ENCODE assay signal across 9 cellular contexts in genomic region chr16:29663020-29663828, GRCh38. TPM values are rescaled to one million over a fixed set of nuclear protein-coding genes. Genes with fewer than 3 reads are reported as not detected.
DNase-seq lines count a peak whose midpoint lies in the region; ATAC-seq, FAIRE-seq and TF ChIP-seq lines count a peak whose summit lies in the region.
"Had no signal": no experiment of that assay in that cellular context is flagged by ENCODE, and none has a peak within 500 bp of the region (broad histone marks: within the 10 kb centered on the region; RNA-seq: fewer than 3 reads in every experiment).

Gene SPN, plus strand, starts transcription at chr16:29663247. Its CDS starts 482 bp downstream, at chr16:29663729.

- intact Hi-C loops in K562 (cut with micrococcal nuclease): loop anchor here (2.0 to 5.0 kb wide), 2 partner anchors 18 to 34 kb away; no protein-coding TSS in a partner anchor

- WGBS in K562 (ENCODE audit: insufficient coverage, low coverage, missing lambda C conversion rate): 0% methylated on average over 17 of the region's 19 CpGs

- TF ChIP-seq EP300 in K562 (IDR thresholded peaks at IDR 0.05; ENCODE audit: low read length): peak; percentile 98

- peak within 1 kb of the TSS; percentile 49 for H2AFZ ChIP-seq in K562 (ENCODE audit: low read depth, low read length)

- FAIRE-seq in K562 (lab: Jason Lieb, UNC): peak; percentile 85

- H3K36me3 ChIP-seq in K562 (ENCODE audit: control insufficient read depth, insufficient read depth, low read length): peaks cover 44% of the 10 kb centered on the region

- peak within 1 kb of the TSS; percentile 60 for H3K4me3 ChIP-seq in K562

- ATAC-seq in K562 (peak; percentile 73), GM18858 (IDR thresholded peaks at IDR 0.05; ENCODE audit: unreplicated experiment) (no peak), HG02798 (IDR thresholded peaks at IDR 0.05; ENCODE audit: poor library complexity, unreplicated experiment) (no peak)

- H3K27me3 ChIP-seq in K562 (ENCODE audit: control insufficient read depth in 2 of 2, insufficient read depth in 2 of 2, low read length in 2 of 2): no peaks in the 10 kb centered on the region

- peak; percentile 82 for DNase-seq in GM20000 (ENCODE audit: low spot score)
- peak; percentile 70 for DNase-seq in SKM-1 (lab: John Stamatoyannopoulos, UW; ENCODE audit: unreplicated experiment)
- DNase-seq in K562 (ENCODE audit: extremely low read depth in 1 of 4, low spot score in 3 of 4): peak; percentile 87 to 93 (median 91)
- DNase-seq in stimulated activated CD8-positive, alpha-beta memory T cell treated with anti-CD3 and anti-CD28 coated beads, Interleukin-12 subunit alpha, Interleukin-12 subunit beta, amount 100 ng/mL, for 4 hours (ENCODE audit: low read depth): peak; percentile 21
- no peak for DNase-seq in NCI-H1436 (lab: John Stamatoyannopoulos, UW)
- no peak for DNase-seq in putamen (ENCODE audit: low spot score)
- DNase-seq: amygdala had no signal

- no peaks in the 10 kb centered on the region for H3K9me3 ChIP-seq in K562 (replicated peaks; ENCODE audit: control insufficient read depth, insufficient read depth, low read depth, low read length)

- TF ChIP-seq CTCF in GM20000 (IDR thresholded peaks at IDR 0.05; ENCODE audit: extremely low read depth, missing control alignments) (no peak), K562 (IDR thresholded peaks at IDR 0.05 in 2 of 3, conservative IDR thresholded peaks at IDR 0.05 in 1 of 3; ENCODE audit: insufficient read depth in 2 of 3, low read depth in 1 of 3, low read length in 3 of 3) (no peak)

- CTCF ChIA-PET in K562 (lab: Yijun Ruan, JAX; ENCODE audit: low intra/inter-chr PET ratio): interaction anchor here (0.6 kb wide), 1 partner anchor 263 kb away, joined by 4 read pairs; the partner anchor contains the start of gene KCTD13

- POLR2A ChIA-PET in K562 (lab: Yijun Ruan, JAX): interaction anchor here (0.5 to 2.6 kb wide), 10 partner anchors 8 to 145 kb away, joined by 3 to 12 read pairs (median 3); partner anchors contain the start of gene QPRT

- TF ChIP-seq POLR2A in K562 (conservative IDR thresholded peaks at IDR 0.05): peak; percentile 91

- in situ Hi-C loops in K562 (cut with MboI): no loop called here

- peak in 1 of 2 experiments; percentile 28; a peak in 1 of 4 replicates for TF ChIP-seq RAD21 in K562 (CRISPR knock-in tag; conservative IDR thresholded peaks at IDR 0.05 in 1 of 2, IDR thresholded peaks at IDR 0.05 in 1 of 2)

- H3K4me2 ChIP-seq in K562 (ENCODE audit: insufficient read depth, low read length): peak within 1 kb of the TSS; percentile 92

- TSS peak; percentile 58 for BruUV-seq in K562 (replicated peaks; lab: Mats Ljungman, UMichigan)

- H4K20me1 ChIP-seq in K562 (replicated peaks; ENCODE audit: control insufficient read depth, insufficient read depth, low read length): 0 out of 2 replicates have a peak, but pooled peaks cover 3% of the 10 kb centered on the region

- H3K9ac ChIP-seq in K562 (ENCODE audit: insufficient read depth in 1 of 2, low read depth in 2 of 2, low read length in 2 of 2): peak within 1 kb of the TSS; percentile 77 to 94

- H3K27ac ChIP-seq in K562 (ENCODE audit: extremely low read depth, low read depth, low read length): peak within 1 kb of the TSS; percentile 93

- H3K4me1 ChIP-seq in K562 (replicated peaks in 1 of 2; ENCODE audit: control insufficient read depth in 2 of 2, insufficient read depth in 2 of 2, low read length in 2 of 2): peaks cover 39 to 62% of the 10 kb centered on the region in 2 experiments

- peaks cover 73% of the 10 kb centered on the region for H3K79me2 ChIP-seq in K562 (ENCODE audit: control insufficient read depth, insufficient read depth, low read length)

- H3K9me1 ChIP-seq in K562 (ENCODE audit: control insufficient read depth, insufficient read depth, low read length): no peaks in the 10 kb centered on the region

TF ChIP-seq in K562, 482 proteins besides CTCF, POLR2A, EP300 and RAD21 (continues in another document):
- no peak for TF ChIP-seq MCM2 (IDR thresholded peaks at IDR 0.05; ENCODE audit: low read depth)
- peak; percentile 84 for TF ChIP-seq ETS1 (conservative IDR thresholded peaks at IDR 0.05; ENCODE audit: control insufficient read depth, low read depth, low read length)
- TF ChIP-seq ZNF583 (CRISPR knock-in tag; IDR thresholded peaks at IDR 0.05): 0 out of 2 replicates have a peak, but pooled peaks have one; percentile 3
- TF ChIP-seq GABPA (tag; conservative IDR thresholded peaks at IDR 0.05; ENCODE audit: low read depth): peak; percentile 85
- TF ChIP-seq NR1H2 (CRISPR knock-in tag; IDR thresholded peaks at IDR 0.05): no peak
- TF ChIP-seq XRCC3 (IDR thresholded peaks at IDR 0.05): no peak
- no peak for TF ChIP-seq MLX (CRISPR knock-in tag; conservative IDR thresholded peaks at IDR 0.05)
- no peak for TF ChIP-seq MAFG (tag; conservative IDR thresholded peaks at IDR 0.05)
- peak in 1 of 2 experiments; percentile 91; a peak in 2 of 4 replicates for TF ChIP-seq ZMIZ1 (IDR thresholded peaks at IDR 0.05; ENCODE audit: low read depth in 2 of 2, low read length in 2 of 2)
- TF ChIP-seq HNRNPK (IDR thresholded peaks at IDR 0.05; ENCODE audit: low read depth, low read length, poor library complexity, severe bottlenecking): no peak
- TF ChIP-seq ELF4 (CRISPR knock-in tag; IDR thresholded peaks at IDR 0.05): no peak
- no peak for TF ChIP-seq U2AF1 (optimal IDR thresholded peaks at IDR 0.05; ENCODE audit: low read depth, low read length)

RNA-seq across cellular contexts. Expression of gene SPN, which starts in this region (rescaled TPM):
- total RNA-seq in K562 (2011; cell fraction: chromatin; rRNA removed; ENCODE audit: low replicate concordance): 97.4 and 224 TPM in 2 replicates
- total RNA-seq in K562 (2011; cell fraction: nucleolus; rRNA removed): 129 and 166 TPM in 2 replicates
- total RNA-seq in K562 (2011; cell fraction: nucleoplasm; rRNA removed): 142 and 171 TPM in 2 replicates
- total RNA-seq in K562 (2014; rRNA removed) (75.4 and 91.8 TPM in 2 replicates), K562 (2014; rRNA removed; fragmentation: Illumina TruSeq; extraction: Trizol) (80.6 and 85.0 TPM in 2 replicates), K562 (2015; rRNA removed; fragmentation: Illumina TruSeq; extraction: Trizol) (110 and 114 TPM in 2 replicates), K562 (2021) (202 and 225 TPM in 2 replicates)
- polyA plus RNA-seq in K562 (2011; rRNA removed) (56.7 and 114 TPM in 2 replicates), K562 (2014; fragmentation: Illumina TruSeq; extraction: Trizol) (174 and 221 TPM in 2 replicates), K562 (2014; fragmentation: Nextera tagmentation; extraction: Ambion mirVana) (10 to 100 TPM; 24.3 to 34.3 TPM), K562 (2014; rRNA removed) (74.2 and 79.4 TPM in 2 replicates)
- polyA plus RNA-seq in K562 (2011; cell fraction: cytosol; rRNA removed): 56.3 and 107 TPM in 2 replicates
- 80.5 and 114 TPM in 2 replicates for polyA plus RNA-seq in K562 (2011; cell fraction: nucleus; rRNA removed)
- polyA plus RNA-seq in K562 (2012): 152 and 220 TPM in 2 replicates
- 64.6 and 73.0 TPM in 2 replicates for polyA minus RNA-seq in K562 (2011; rRNA and poly(A)+ RNA removed)
- 66.4 and 80.3 TPM in 2 replicates for polyA minus RNA-seq in K562 (2011; cell fraction: cytosol; rRNA and poly(A)+ RNA removed)
- polyA minus RNA-seq in K562 (2011; cell fraction: nucleus; rRNA and poly(A)+ RNA removed): 15.9 and 30.7 TPM in 2 replicates

Comparison
In these comparisons a context has a peak if more than half of its experiments do, and no peak if none do; other contexts are left out.
1. DNase-seq: peak in GM20000 (single experiment), SKM-1 (single experiment), K562 (4 of 4) and stimulated activated CD8-positive, alpha-beta memory T cell treated with anti-CD3 and anti-CD28 coated beads, Interleukin-12 subunit alpha, Interleukin-12 subunit beta, amount 100 ng/mL, for 4 hours (single experiment); none in NCI-H1436 (single experiment) and putamen (single experiment).